Comparison of ENCODE assay signal across 2 cellular contexts in the genomic region with DNA sequence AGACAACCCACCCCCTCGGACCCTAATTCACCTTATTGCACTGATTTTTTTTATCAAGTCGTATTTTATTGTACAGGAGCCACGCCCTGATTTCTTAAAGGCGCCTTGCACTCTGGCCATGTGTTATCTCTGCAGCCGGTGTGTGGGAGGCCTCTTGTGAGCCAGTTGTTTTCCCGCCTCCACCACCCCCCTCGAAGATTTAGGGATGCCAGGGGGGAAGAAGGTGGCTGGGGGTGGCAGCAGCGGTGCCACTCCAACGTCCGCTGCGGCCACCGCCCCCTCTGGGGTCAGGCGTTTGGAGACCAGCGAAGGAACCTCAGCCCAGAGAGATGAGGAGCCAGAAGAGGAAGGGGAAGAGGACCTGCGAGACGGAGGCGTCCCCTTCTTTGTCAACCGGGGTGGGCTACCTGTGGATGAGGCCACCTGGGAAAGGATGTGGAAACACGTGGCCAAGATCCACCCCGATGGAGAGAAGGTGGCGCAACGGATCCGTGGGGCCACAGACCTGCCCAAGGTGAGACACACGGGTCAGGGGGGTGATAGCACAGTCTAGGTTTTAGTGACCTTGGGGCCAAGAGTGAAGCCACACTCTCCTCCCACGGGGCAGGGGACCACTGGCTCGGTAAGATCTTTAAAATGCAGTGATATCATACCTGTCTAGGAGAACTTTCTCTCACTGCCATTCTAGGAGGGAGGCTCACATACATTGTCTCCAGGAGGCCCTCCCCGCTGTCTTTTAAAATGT.
TF ChIP-seq lines count a peak whose summit lies in the region.

No MANE protein-coding gene starts in this region.

TF ChIP-seq in A549, 52 proteins besides CTCF, POLR2A, EP300 and RAD21 (continued from another document):
- TF ChIP-seq, protein P1, sequence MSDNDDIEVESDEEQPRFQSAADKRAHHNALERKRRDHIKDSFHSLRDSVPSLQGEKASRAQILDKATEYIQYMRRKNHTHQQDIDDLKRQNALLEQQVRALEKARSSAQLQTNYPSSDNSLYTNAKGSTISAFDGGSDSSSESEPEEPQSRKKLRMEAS (IDR thresholded peaks at IDR 0.05): peak; percentile 37; the same call in 1 of the 2 replicates

TF ChIP-seq in IMR-90, 13 proteins besides CTCF, POLR2A, EP300 and RAD21 (continued from another document):
- TF ChIP-seq RCOR1 (IDR thresholded peaks at IDR 0.05; ENCODE audit: insufficient replicate concordance, low read length): no peak
- TF ChIP-seq RFX5 (IDR thresholded peaks at IDR 0.05; ENCODE audit: low read depth, low read length): no peak
- TF ChIP-seq, protein P2, sequence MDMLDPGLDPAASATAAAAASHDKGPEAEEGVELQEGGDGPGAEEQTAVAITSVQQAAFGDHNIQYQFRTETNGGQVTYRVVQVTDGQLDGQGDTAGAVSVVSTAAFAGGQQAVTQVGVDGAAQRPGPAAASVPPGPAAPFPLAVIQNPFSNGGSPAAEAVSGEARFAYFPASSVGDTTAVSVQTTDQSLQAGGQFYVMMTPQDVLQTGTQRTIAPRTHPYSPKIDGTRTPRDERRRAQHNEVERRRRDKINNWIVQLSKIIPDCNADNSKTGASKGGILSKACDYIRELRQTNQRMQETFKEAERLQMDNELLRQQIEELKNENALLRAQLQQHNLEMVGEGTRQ (IDR thresholded peaks at IDR 0.05; ENCODE audit: low read depth, low read length): no peak
- no peak for TF ChIP-seq MAFK (IDR thresholded peaks at IDR 0.05; ENCODE audit: low read depth, low read length)
- TF ChIP-seq, protein P3, sequence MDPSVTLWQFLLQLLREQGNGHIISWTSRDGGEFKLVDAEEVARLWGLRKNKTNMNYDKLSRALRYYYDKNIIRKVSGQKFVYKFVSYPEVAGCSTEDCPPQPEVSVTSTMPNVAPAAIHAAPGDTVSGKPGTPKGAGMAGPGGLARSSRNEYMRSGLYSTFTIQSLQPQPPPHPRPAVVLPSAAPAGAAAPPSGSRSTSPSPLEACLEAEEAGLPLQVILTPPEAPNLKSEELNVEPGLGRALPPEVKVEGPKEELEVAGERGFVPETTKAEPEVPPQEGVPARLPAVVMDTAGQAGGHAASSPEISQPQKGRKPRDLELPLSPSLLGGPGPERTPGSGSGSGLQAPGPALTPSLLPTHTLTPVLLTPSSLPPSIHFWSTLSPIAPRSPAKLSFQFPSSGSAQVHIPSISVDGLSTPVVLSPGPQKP (IDR thresholded peaks at IDR 0.05; ENCODE audit: borderline replicate concordance, low read depth, low read length): no peak
- no peak for TF ChIP-seq CEBPB (IDR thresholded peaks at IDR 0.05; ENCODE audit: low read depth, low read length)
- no peak for TF ChIP-seq MXI1 (IDR thresholded peaks at IDR 0.05; ENCODE audit: borderline replicate concordance, low read depth, low read length)
